Comparison of ENCODE assay signal across 7 cellular contexts in genomic region chr15:41291065-41291631, GRCh38. TPM values are rescaled to one million over a fixed set of nuclear protein-coding genes. Genes with fewer than 3 reads are reported as not detected.
DNase-seq lines count a peak whose midpoint lies in the region; ATAC-seq and TF ChIP-seq lines count a peak whose summit lies in the region.

No MANE protein-coding gene starts in this region.

- no peak overlapping the region for H3K4me3 ChIP-seq in ascending aorta

- TF ChIP-seq CTCF in ascending aorta (IDR thresholded peaks at IDR 0.05): no peak

- no peaks in the 10 kb centered on the region for H3K27me3 Mint-ChIP-seq in stimulated activated memory B cell treated with anti-CD40 and anti-IgM and Interleukin-4, amounts not matched to agents 10 μg/mL and 1 μg/mL and 100 μg/mL, for 72 hours

- ATAC-seq in HG02870 (IDR thresholded peaks at IDR 0.05; ENCODE audit: unreplicated experiment): peak; percentile 70
- peak; percentile 99 for ATAC-seq in stimulated activated memory B cell treated with anti-CD40 and anti-IgM and Interleukin-4, amounts not matched to agents 10 μg/mL and 1 μg/mL and 100 μg/mL, for 72 hours

- H3K27ac Mint-ChIP-seq in stimulated activated memory B cell treated with anti-CD40 and anti-IgM and Interleukin-4, amounts not matched to agents 10 μg/mL and 1 μg/mL and 100 μg/mL, for 72 hours: peak overlapping the region; percentile 86

- DNase-seq in SIG-M5 treated with dmso at 0.1 percent for 504 hours (lab: John Stamatoyannopoulos, UW; ENCODE audit: unreplicated experiment) (peak; percentile 93), NCI-H69 (lab: John Stamatoyannopoulos, UW) (no peak), ascending aorta (ENCODE audit: low spot score in 2 of 2) (no peak)
- no peak for DNase-seq in effector CD4-positive, alpha-beta T cell

- no peaks in the 10 kb centered on the region for H3K9me3 Mint-ChIP-seq in stimulated activated memory B cell treated with anti-CD40 and anti-IgM and Interleukin-4, amounts not matched to agents 10 μg/mL and 1 μg/mL and 100 μg/mL, for 72 hours

- peak overlapping the region in 1 of 2 donors; percentile 15 for H3K27ac ChIP-seq in ascending aorta

- peaks cover 0 to 9% of the 10 kb centered on the region in 2 donors for H3K4me1 ChIP-seq in ascending aorta

- H3K36me3 Mint-ChIP-seq in stimulated activated memory B cell treated with anti-CD40 and anti-IgM and Interleukin-4, amounts not matched to agents 10 μg/mL and 1 μg/mL and 100 μg/mL, for 72 hours: peaks cover 24% of the 10 kb centered on the region

- peak; percentile 15 for TF ChIP-seq POLR2A in GM19099 (IDR thresholded peaks at IDR 0.05; ENCODE audit: extremely low read depth, insufficient read length, low read depth)

- peaks cover 36% of the 10 kb centered on the region for H3K4me1 Mint-ChIP-seq in stimulated activated memory B cell treated with anti-CD40 and anti-IgM and Interleukin-4, amounts not matched to agents 10 μg/mL and 1 μg/mL and 100 μg/mL, for 72 hours

- intact Hi-C loops in ascending aorta (cut with DNase I): no loop called here

- H3K36me3 ChIP-seq in ascending aorta: peaks cover 24 to 50% of the 10 kb centered on the region in 2 donors

- H3K9me3 ChIP-seq in ascending aorta: no peaks in the 10 kb centered on the region

- H3K27me3 ChIP-seq in ascending aorta: no peaks in the 10 kb centered on the region

- no peak overlapping the region for H3K4me3 Mint-ChIP-seq in stimulated activated memory B cell treated with anti-CD40 and anti-IgM and Interleukin-4, amounts not matched to agents 10 μg/mL and 1 μg/mL and 100 μg/mL, for 72 hours

RNA-seq across cellular contexts. Expression of gene OIP5, which starts 41.2 kb away (rescaled TPM):
- total RNA-seq in ascending aorta: not detected

RNA-seq across cellular contexts. Expression of gene NUSAP1, which starts 41.5 kb away (rescaled TPM):
- total RNA-seq in ascending aorta: not detected
